8 cellular contexts compared by ENCODE assay signal in genomic region chr22:31629741-31630184, GRCh38. TPM values are rescaled to one million over a fixed set of nuclear protein-coding genes. Genes with fewer than 3 reads are reported as not detected.
DNase-seq lines count a peak whose midpoint lies in the region; ATAC-seq lines count a peak whose summit lies in the region.

No MANE protein-coding gene starts in this region.

- peaks cover 52% of the 10 kb centered on the region for H3K79me2 ChIP-seq in ACC112 (ENCODE audit: control insufficient read depth, insufficient read depth, low read length, unreplicated experiment)

- no peaks in the 10 kb centered on the region for H3K27me3 Mint-ChIP-seq in IgD-negative memory B cell
- no peaks in the 10 kb centered on the region for H3K27me3 Mint-ChIP-seq in central memory CD8-positive, alpha-beta T cell

- H3K4me3 ChIP-seq in ACC112 (ENCODE audit: low read depth, low read length) (peak overlapping the region; percentile 79), muscle layer of colon (ENCODE audit: low read depth in 1 of 2, low read length in 2 of 2) (peak overlapping the region; percentile 65 to 91)

- peak overlapping the region; percentile 79 to 93 (median 83) for H3K4me3 Mint-ChIP-seq in IgD-negative memory B cell
- peak overlapping the region; percentile 87 for H3K4me3 Mint-ChIP-seq in central memory CD8-positive, alpha-beta T cell

- H3K27ac ChIP-seq in ACC112 (ENCODE audit: low read depth, low read length) (peak overlapping the region; percentile 80; the same call in 1 of the 2 replicates), muscle layer of colon (ENCODE audit: low read depth, low read length) (peak overlapping the region; percentile 90)

- H3K27me3 ChIP-seq in ACC112 (ENCODE audit: insufficient read depth, low read length) (no peaks in the 10 kb centered on the region), muscle layer of colon (ENCODE audit: control insufficient read depth in 1 of 2, insufficient read depth in 2 of 2, low read length in 2 of 2) (no peaks in the 10 kb centered on the region)

- no peaks in the 10 kb centered on the region for H3K36me3 ChIP-seq in ACC112 (ENCODE audit: insufficient read depth, low read length)
- H3K36me3 ChIP-seq in muscle layer of colon (ENCODE audit: insufficient read depth, low read length), result no peaks in the 10 kb centered on the region

- peaks cover 27 to 29% (median 27%) of the 10 kb centered on the region in 3 donors for H3K4me1 Mint-ChIP-seq in IgD-negative memory B cell
- peaks cover 39% of the 10 kb centered on the region for H3K4me1 Mint-ChIP-seq in central memory CD8-positive, alpha-beta T cell

- ATAC-seq in central memory CD8-positive, alpha-beta T cell (replicated peaks; ENCODE audit: extremely low read depth, poor library complexity, severe bottlenecking), result no peak

- H3K36me3 Mint-ChIP-seq in IgD-negative memory B cell, result peaks cover 2% of the 10 kb centered on the region
- H3K36me3 Mint-ChIP-seq in central memory CD8-positive, alpha-beta T cell (ENCODE audit: insufficient read depth), result peaks cover 34% of the 10 kb centered on the region

- no peaks in the 10 kb centered on the region for H3K9me3 ChIP-seq in muscle layer of colon (ENCODE audit: low read length)

- no peak for DNase-seq in central memory CD8-positive, alpha-beta T cell (ENCODE audit: low spot score in 2 of 2)
- DNase-seq in germinal center (ENCODE audit: low spot score) (no peak), NCI-H2196 treated with DMSO at 0.1 percent for 48 hours (lab: John Stamatoyannopoulos, UW; ENCODE audit: unreplicated experiment) (no peak), SIG-M5 (lab: John Stamatoyannopoulos, UW) (no peak), EL (no peak)

- H3K4me1 ChIP-seq in ACC112 (ENCODE audit: control insufficient read depth, insufficient read depth, low read length, unreplicated experiment) (peaks cover 12% of the 10 kb centered on the region), muscle layer of colon (ENCODE audit: insufficient read depth, low read length) (peaks cover 52% of the 10 kb centered on the region)

- peak overlapping the region; percentile 9 for H3K9ac ChIP-seq in muscle layer of colon (ENCODE audit: low read length)

- no peaks in the 10 kb centered on the region for H3K9me3 Mint-ChIP-seq in IgD-negative memory B cell
- H3K9me3 Mint-ChIP-seq in central memory CD8-positive, alpha-beta T cell, result no peaks in the 10 kb centered on the region

- peak overlapping the region; percentile 94 to 96 (median 95) for H3K27ac Mint-ChIP-seq in IgD-negative memory B cell
- peak overlapping the region; percentile 77 for H3K27ac Mint-ChIP-seq in central memory CD8-positive, alpha-beta T cell (ENCODE audit: low read depth)

- no peak overlapping the region for H2AFZ ChIP-seq in ACC112 (ENCODE audit: low read length, unreplicated experiment)

RNA-seq across cellular contexts. Expression of gene PISD, which starts 32.3 kb away (rescaled TPM):
- 20.7 TPM for polyA plus RNA-seq in IgD-negative memory B cell
